ENCODE assay signal across 25 cellular contexts in genomic region chr15:101504866-101505609, GRCh38. TPM values are rescaled to one million over a fixed set of nuclear protein-coding genes. Genes with fewer than 3 reads are reported as not detected.
DNase-seq lines count a peak whose midpoint lies in the region; ATAC-seq and TF ChIP-seq lines count a peak whose summit lies in the region.
"Had no signal": no experiment of that assay in that cellular context is flagged by ENCODE, and none has a peak within 500 bp of the region (broad histone marks: within the 10 kb centered on the region; RNA-seq: fewer than 3 reads in every experiment).

No MANE protein-coding gene starts in this region.

- no peak overlapping the region for H2BK20ac ChIP-seq in IMR-90 (ENCODE audit: low read depth, low read length)

- no peaks in the 10 kb centered on the region for H3F3A ChIP-seq in GM23338 (replicated peaks; ENCODE audit: low read depth)

- no peak overlapping the region for H2AK5ac ChIP-seq in IMR-90 (ENCODE audit: low read depth, low read length)

- H4K8ac ChIP-seq in IMR-90 (ENCODE audit: low read depth in 2 of 2, low read length in 2 of 2): no peak overlapping the region

- POLR2A ChIA-PET in MCF 10A (lab: Yijun Ruan, JAX) (no interaction called here), IMR-90 (lab: Charles Lee; ENCODE audit: unreplicated experiment) (interaction anchor here (0.6 kb wide), 1 partner anchor 23 kb away, joined by 3 read pairs; no protein-coding TSS in a partner anchor)

- DNase-seq in MCF 10A (ENCODE audit: unreplicated experiment) (peak; percentile 33), mammary epithelial cell (no peak), IMR-90 (no peak), iris pigment epithelial cell (ENCODE audit: low read depth) (peak; percentile 47), sciatic nerve (ENCODE audit: low spot score) (peak; percentile 44), GM23338 (ENCODE audit: low spot score) (no peak), NCI-H2171 (lab: John Stamatoyannopoulos, UW) (no peak)
- DNase-seq in activated CD4-positive, CD25-positive, alpha-beta regulatory T cell treated with anti-CD3 and anti-CD28 coated beads, Interleukin-2, amount 50 U/mL, for 72 hours: no peak
- DNase-seq: activated B cell treated with CpG ODN at 0.5 μM for 24 hours; activated CD4-positive, alpha-beta memory T cell treated with anti-CD3 and anti-CD28 coated beads for 36 hours; activated gamma-delta T cell treated with Interleukin-2 at 50 U/mL for 16 hours; activated naive CD8-positive, alpha-beta T cell treated with anti-CD3 and anti-CD28 coated beads, Interleukin-2, amount 50 U/mL, for 24 hours; C1 segment of cervical spinal cord; effector CD4-positive, alpha-beta T cell; foreskin melanocyte; left lung; NCI-H1105; NCI-H1930; NCI-H82; stimulated activated CD4-positive, alpha-beta T cell treated with anti-CD3 and anti-CD28 coated beads, Interleukin-2, amount 100 ng/mL, for 48 hours; T-helper 9 cell had no signal

- H3K4ac ChIP-seq in IMR-90 (ENCODE audit: low read depth, low read length): no peak overlapping the region

- H3K4me2 ChIP-seq in mammary epithelial cell (ENCODE audit: insufficient read depth, low read depth, low read length): no peak overlapping the region
- H3K4me2 ChIP-seq in IMR-90 (ENCODE audit: low read depth, low read length): no peak overlapping the region
- no peak overlapping the region for H3K4me2 ChIP-seq in GM23338
- H3K4me2 ChIP-seq: A549 had no signal

- BruUV-seq in MCF 10A (replicated peaks; lab: Mats Ljungman, UMichigan) (no TSS peak), mammary epithelial cell (replicated peaks; lab: Mats Ljungman, UMichigan) (no TSS peak), IMR-90 (replicated peaks; lab: Mats Ljungman, UMichigan) (no TSS peak)

- H3K4me1 ChIP-seq in mammary epithelial cell (ENCODE audit: insufficient read depth, low read length) (no peaks in the 10 kb centered on the region), IMR-90 (ENCODE audit: control insufficient read depth, insufficient read depth, low read length) (peaks cover 2% of the 10 kb centered on the region; the same call in 1 of the 2 replicates), GM23338 (ENCODE audit: insufficient read depth) (no peaks in the 10 kb centered on the region)
- H3K4me1 ChIP-seq: left lung had no signal

- H3K4me3 Mint-ChIP-seq in MCF 10A (ENCODE audit: unreplicated experiment) (no peak overlapping the region), GM23338 (no peak overlapping the region)
- H3K4me3 Mint-ChIP-seq: activated B cell treated with CpG ODN at 0.5 μM for 24 hours; activated CD4-positive, alpha-beta memory T cell treated with anti-CD3 and anti-CD28 coated beads for 36 hours; activated naive CD8-positive, alpha-beta T cell treated with anti-CD3 and anti-CD28 coated beads, Interleukin-2, amount 50 U/mL, for 24 hours; stimulated activated memory B cell treated with anti-CD40 and anti-IgM and Interleukin-4, amounts not matched to agents 10 μg/mL and 1 μg/mL and 100 μg/mL, for 72 hours had no signal

- H3K36me3 ChIP-seq in mammary epithelial cell (ENCODE audit: insufficient read depth, low read length): no peaks in the 10 kb centered on the region
- H3K36me3 ChIP-seq in IMR-90 (ENCODE audit: control insufficient read depth, insufficient read depth, low read length): no peaks in the 10 kb centered on the region
- no peaks in the 10 kb centered on the region for H3K36me3 ChIP-seq in GM23338 (ENCODE audit: insufficient read depth)
- H3K36me3 ChIP-seq: left lung had no signal

- no peak for TF ChIP-seq POLR2A in IMR-90 (IDR thresholded peaks at IDR 0.05; ENCODE audit: low read depth, low read length)

- H2AK9ac ChIP-seq in IMR-90 (replicated peaks; ENCODE audit: low read depth, low read length, poor library complexity): no peak overlapping the region

- no peaks in the 10 kb centered on the region for H3K9me3 Mint-ChIP-seq in MCF 10A (ENCODE audit: unreplicated experiment)
- no peaks in the 10 kb centered on the region for H3K9me3 Mint-ChIP-seq in GM23338
- H3K9me3 Mint-ChIP-seq: activated B cell treated with CpG ODN at 0.5 μM for 24 hours; activated CD4-positive, alpha-beta memory T cell treated with anti-CD3 and anti-CD28 coated beads for 36 hours; activated naive CD8-positive, alpha-beta T cell treated with anti-CD3 and anti-CD28 coated beads, Interleukin-2, amount 50 U/mL, for 24 hours; stimulated activated memory B cell treated with anti-CD40 and anti-IgM and Interleukin-4, amounts not matched to agents 10 μg/mL and 1 μg/mL and 100 μg/mL, for 72 hours had no signal

- ATAC-seq in IMR-90 (ENCODE audit: low read depth) (peak; percentile 59; the same call in 1 of the 2 replicates), sciatic nerve (no peak), GM23338 (no peak)
- ATAC-seq: A549; activated naive CD8-positive, alpha-beta T cell treated with anti-CD3 and anti-CD28 coated beads, Interleukin-2, amount 50 U/mL, for 24 hours; left lung; SK-N-SH treated with all-trans-retinoic acid at 6 μM for 48 hours; stimulated activated memory B cell treated with anti-CD40 and anti-IgM and Interleukin-4, amounts not matched to agents 10 μg/mL and 1 μg/mL and 100 μg/mL, for 72 hours had no signal

- no peaks in the 10 kb centered on the region for H3K27me3 ChIP-seq in mammary epithelial cell (ENCODE audit: insufficient read depth, low read length)
- peaks cover 21% of the 10 kb centered on the region for H3K27me3 ChIP-seq in IMR-90 (ENCODE audit: control insufficient read depth, insufficient read depth, low read length)
- no peaks in the 10 kb centered on the region for H3K27me3 ChIP-seq in GM23338 (ENCODE audit: insufficient read depth)

- no peak overlapping the region for H2AFZ ChIP-seq in mammary epithelial cell (ENCODE audit: low read depth, low read length)
- no peak overlapping the region for H2AFZ ChIP-seq in IMR-90 (replicated peaks; ENCODE audit: low read length, poor library complexity)
- H2AFZ ChIP-seq in GM23338: no peak overlapping the region

- H3K14ac ChIP-seq in IMR-90 (replicated peaks; ENCODE audit: low read depth, low read length): no peak overlapping the region

- no peak overlapping the region for H3K4me3 ChIP-seq in mammary epithelial cell (replicated peaks in 1 of 3; ENCODE audit: insufficient read depth in 1 of 3, low read depth in 2 of 3, low read length in 3 of 3)
- H3K4me3 ChIP-seq in IMR-90 (ENCODE audit: insufficient read depth, low read depth, low read length): no peak overlapping the region
- H3K4me3 ChIP-seq in GM23338: no peak overlapping the region
- H3K4me3 ChIP-seq: A549, left lung had no signal

- in situ Hi-C loops in mammary epithelial cell (cut with MboI; ENCODE audit: low sequenced_read_pairs in 2 of 2): loop anchor here in 1 of 2 donors (10.0 kb wide), 1 partner anchor 60 kb away; no protein-coding TSS in a partner anchor
- in situ Hi-C loops in IMR-90 (cut with MboI; ENCODE audit: low sequenced_read_pairs): no loop called here

- H3K56ac ChIP-seq in IMR-90 (ENCODE audit: extremely low read depth, insufficient read depth, low read length): no peak overlapping the region

- no peaks in the 10 kb centered on the region for H3K9me1 ChIP-seq in IMR-90 (ENCODE audit: insufficient read depth, low read length)

- H3K79me1 ChIP-seq in IMR-90 (ENCODE audit: low read depth in 1 of 2, low read length in 2 of 2): no peaks in the 10 kb centered on the region

- TF ChIP-seq CTCF in MCF 10A (IDR thresholded peaks at IDR 0.05; ENCODE audit: unreplicated experiment) (no peak), mammary epithelial cell (conservative IDR thresholded peaks at IDR 0.05 in 1 of 2, IDR thresholded peaks at IDR 0.05 in 1 of 2; ENCODE audit: extremely low read depth in 1 of 2, insufficient read depth in 1 of 2, low read depth in 1 of 2, low read length in 2 of 2) (no peak), IMR-90 (conservative IDR thresholded peaks at IDR 0.05; ENCODE audit: low read depth, low read length) (no peak), GM23338 (conservative IDR thresholded peaks at IDR 0.05; ENCODE audit: low read depth in 2 of 2) (no peak)

- no peak overlapping the region for H3K27ac ChIP-seq in mammary epithelial cell (ENCODE audit: insufficient read depth, low read depth, low read length)
- no peak overlapping the region for H3K27ac ChIP-seq in IMR-90 (ENCODE audit: insufficient read depth, low read length)
- H3K27ac ChIP-seq in GM23338 (ENCODE audit: low read depth): no peak overlapping the region
- H3K27ac ChIP-seq: A549, epithelial cell of prostate, left lung had no signal

- H3K9me3 ChIP-seq in mammary epithelial cell (replicated peaks; ENCODE audit: insufficient read depth, low read length) (no peaks in the 10 kb centered on the region), IMR-90 (ENCODE audit: control insufficient read depth, insufficient read depth, low read length) (no peaks in the 10 kb centered on the region)
- H3K9me3 ChIP-seq: A549, left lung had no signal

- no peaks in the 10 kb centered on the region for H3K79me2 ChIP-seq in mammary epithelial cell (ENCODE audit: insufficient read depth, low read length)
- H3K79me2 ChIP-seq in GM23338 (replicated peaks; ENCODE audit: insufficient read depth): no peaks in the 10 kb centered on the region

- H4K20me1 ChIP-seq in mammary epithelial cell (ENCODE audit: insufficient read depth, low read length) (no peaks in the 10 kb centered on the region), IMR-90 (ENCODE audit: insufficient read depth, low read length) (no peaks in the 10 kb centered on the region), GM23338 (replicated peaks; ENCODE audit: insufficient read depth) (no peaks in the 10 kb centered on the region)

- H2BK120ac ChIP-seq in IMR-90 (ENCODE audit: low read depth, low read length): no peak overlapping the region

- no peak overlapping the region for H4K91ac ChIP-seq in IMR-90 (ENCODE audit: insufficient read depth, low read depth, low read length)

- H3K27me3 Mint-ChIP-seq in MCF 10A (ENCODE audit: insufficient read depth, unreplicated experiment) (no peaks in the 10 kb centered on the region), GM23338 (ENCODE audit: insufficient read depth, low read depth, poor library complexity) (peaks cover 6% of the 10 kb centered on the region)

- TF ChIP-seq RAD21 in IMR-90 (IDR thresholded peaks at IDR 0.05; ENCODE audit: low read length): no peak

- intact Hi-C loops in MCF 10A (cut with micrococcal nuclease) (loop anchor here (5.0 kb wide), 1 partner anchor 208 kb away; the partner anchor contains the start of gene SNRPA1), mammary epithelial cell (cut with micrococcal nuclease) (loop anchor here (5.0 kb wide), 2 partner anchors 72 to 137 kb away; no protein-coding TSS in a partner anchor), IMR-90 (cut with micrococcal nuclease) (no loop called here), sciatic nerve (cut with DNase I) (no loop called here)

- dilution Hi-C loops in mammary epithelial cell (cut with HindIII; ENCODE audit: low sequenced_read_pairs) (no loop called here), IMR-90 (cut with HindIII; ENCODE audit: low sequenced_read_pairs, unreplicated experiment) (no loop called here)

- no peak overlapping the region for H2BK5ac ChIP-seq in IMR-90 (ENCODE audit: low read depth, low read length, poor library complexity, severe bottlenecking)

- H3K23ac ChIP-seq in IMR-90 (ENCODE audit: low read depth, low read length): no peak overlapping the region

- no peaks in the 10 kb centered on the region for H3K9me2 ChIP-seq in GM23338 (ENCODE audit: insufficient read depth)

- no peak overlapping the region for H2BK15ac ChIP-seq in IMR-90 (ENCODE audit: low read depth, low read length)

- H3K27ac Mint-ChIP-seq in MCF 10A (ENCODE audit: low read depth, unreplicated experiment) (no peak overlapping the region), GM23338 (no peak overlapping the region)
- H3K27ac Mint-ChIP-seq: activated B cell treated with CpG ODN at 0.5 μM for 24 hours; activated CD4-positive, alpha-beta memory T cell treated with anti-CD3 and anti-CD28 coated beads for 36 hours; activated naive CD8-positive, alpha-beta T cell treated with anti-CD3 and anti-CD28 coated beads, Interleukin-2, amount 50 U/mL, for 24 hours; stimulated activated memory B cell treated with anti-CD40 and anti-IgM and Interleukin-4, amounts not matched to agents 10 μg/mL and 1 μg/mL and 100 μg/mL, for 72 hours had no signal

- H3K9ac ChIP-seq in mammary epithelial cell (ENCODE audit: insufficient read depth, low read length) (no peak overlapping the region), IMR-90 (ENCODE audit: low read depth, low read length) (no peak overlapping the region)

- H3K4me1 Mint-ChIP-seq in MCF 10A (ENCODE audit: insufficient read depth, unreplicated experiment) (peaks cover 6% of the 10 kb centered on the region), GM23338 (peaks cover 4% of the 10 kb centered on the region; the same call in 1 of the 3 replicates)

- H3K36me3 Mint-ChIP-seq in MCF 10A (ENCODE audit: insufficient read depth, unreplicated experiment) (peaks cover 5% of the 10 kb centered on the region), GM23338 (ENCODE audit: low read depth) (no peaks in the 10 kb centered on the region)
- H3K36me3 Mint-ChIP-seq: activated CD4-positive, alpha-beta memory T cell treated with anti-CD3 and anti-CD28 coated beads for 36 hours; stimulated activated memory B cell treated with anti-CD40 and anti-IgM and Interleukin-4, amounts not matched to agents 10 μg/mL and 1 μg/mL and 100 μg/mL, for 72 hours had no signal

- H4K5ac ChIP-seq in IMR-90 (ENCODE audit: low read depth, low read length): no peak overlapping the region

- 67% methylated on average over 9 of the region's 17 CpGs for WGBS in mammary epithelial cell (ENCODE audit: low coverage, missing lambda C conversion rate)
- 66% methylated on average over 6 of the region's 17 CpGs; no CpG with 5 or more reads in 1 of the 2 experiments for WGBS in IMR-90 (ENCODE audit: extremely low coverage in 2 of 2, insufficient read length in 1 of 2), 2 experiments

- CTCF ChIA-PET in MCF 10A (lab: Yijun Ruan, JAX) (no interaction called here), mammary epithelial cell (lab: Charles Lee; ENCODE audit: low non-redundant PET) (interaction anchor here (0.6 kb wide), 1 partner anchor 105 kb away, joined by 3 read pairs; no protein-coding TSS in a partner anchor), IMR-90 (lab: Yijun Ruan, JAX) (no interaction called here)

- no peak overlapping the region for H3K18ac ChIP-seq in IMR-90 (ENCODE audit: low read depth, low read length)

RNA-seq across cellular contexts. Expression of gene PCSK6, which starts 15.5 kb away (rescaled TPM):
- total RNA-seq in MCF 10A (2022) (29.8 and 30.8 TPM in 2 replicates), mammary epithelial cell (1 to 10 TPM; 1.7 to 6.1 TPM), IMR-90 (2012; rRNA removed) (not detected in 2 replicates), sciatic nerve (13.9 TPM)
- polyA plus RNA-seq in mammary epithelial cell (0.22 TPM), IMR-90 (2012; rRNA removed) (not detected in 2 replicates), GM23338 (2016; fragmentation: Nextera tagmentation; extraction: Ambion mirVana) (1.7 and 2.4 TPM in 2 replicates)
- not detected for polyA minus RNA-seq in mammary epithelial cell
- not detected in 2 replicates for polyA plus RNA-seq in IMR-90 (2012; cell fraction: cytosol; rRNA removed)
- not detected in 2 replicates for polyA plus RNA-seq in IMR-90 (2012; cell fraction: nucleus; rRNA removed; ENCODE audit: low replicate concordance)
- total RNA-seq in GM23338 (2014; rRNA removed; shearing (Covaris generic)): 6.7 and 7.8 TPM in 2 replicates

Comparison
In these comparisons a context has a peak if more than half of its experiments do, and no peak if none do; other contexts are left out.
1. DNase-seq: peak in MCF 10A (single experiment), iris pigment epithelial cell (single experiment) and sciatic nerve (single experiment); none in mammary epithelial cell (single experiment), IMR-90 (single experiment), GM23338 (single experiment), activated CD4-positive, CD25-positive, alpha-beta regulatory T cell treated with anti-CD3 and anti-CD28 coated beads, Interleukin-2, amount 50 U/mL, for 72 hours (single experiment) and NCI-H2171 (single experiment).
2. intact Hi-C loops: an anchor here in MCF 10A (5.0 kb wide) and mammary epithelial cell (5.0 kb wide); none called in IMR-90 and sciatic nerve.